In the genomic region with DNA sequence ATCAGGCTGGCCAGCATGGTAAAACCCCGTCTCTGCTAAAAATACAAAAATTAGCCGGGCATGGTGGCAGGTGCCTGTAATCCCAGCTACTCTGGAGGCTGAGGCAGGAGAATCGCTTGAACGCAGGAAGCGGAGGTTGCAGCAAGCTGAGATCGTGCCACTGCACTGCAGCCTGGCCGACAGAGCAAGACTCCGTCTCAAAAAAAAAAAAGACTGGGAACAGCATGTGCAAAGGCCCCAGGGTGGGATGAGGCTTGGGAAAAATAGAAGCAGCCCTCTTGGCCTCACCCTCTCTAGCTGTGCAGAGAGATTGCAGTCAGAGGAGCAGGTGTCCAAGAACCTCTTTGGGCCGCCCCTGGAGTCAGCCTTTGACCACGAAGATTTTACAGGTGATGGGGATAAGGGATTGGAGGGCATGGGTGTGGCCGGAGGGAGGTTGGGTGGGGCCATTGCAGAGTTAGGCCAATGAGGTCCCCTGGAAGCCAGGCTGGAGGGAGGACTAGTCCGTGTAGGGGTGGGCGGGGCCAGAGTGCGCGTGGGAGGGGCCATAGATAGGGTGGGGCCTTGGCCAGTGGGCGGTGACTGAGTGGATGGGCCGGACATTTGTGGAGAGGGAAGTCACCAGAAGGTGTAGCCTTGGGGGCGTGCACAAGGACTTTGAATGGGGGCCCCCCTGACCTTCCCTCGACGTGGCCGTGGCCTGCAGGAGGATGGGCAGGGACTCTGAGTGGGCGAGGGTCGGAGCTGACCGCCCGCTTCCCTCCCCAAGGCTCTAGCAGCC, we compare ENCODE assay signal across 8 cellular contexts. TPM values are rescaled to one million over a fixed set of nuclear protein-coding genes. Genes with fewer than 3 reads are reported as not detected.
DNase-seq lines count a peak whose midpoint lies in the region; ATAC-seq and TF ChIP-seq lines count a peak whose summit lies in the region.

No MANE protein-coding gene starts in this region.

- H3K27me3 ChIP-seq in dorsolateral prefrontal cortex, result no peaks in the 10 kb centered on the region

- no peaks in the 10 kb centered on the region for H3K27me3 Mint-ChIP-seq in T-cell

- no peak overlapping the region for H3K4me3 Mint-ChIP-seq in T-cell

- DNase-seq in activated gamma-delta T cell treated with Interleukin-2 at 50 U/mL for 16 hours (peak; percentile 22), activated gamma-delta T cell (lab: John Stamatoyannopoulos, UW) (no peak), T-cell (peak in 7 of 34 experiments; percentile 17 to 46 (median 29)), dorsolateral prefrontal cortex (peak in 1 of 10 donors; percentile 42), mucosa of descending colon (peak; percentile 85 to 91 (median 89)), ureter (ENCODE audit: low spot score) (peak; percentile 79), NCI-H2171 treated with DMSO at 0.1 percent for 48 hours (lab: John Stamatoyannopoulos, UW) (no peak), NCI-H524 (lab: John Stamatoyannopoulos, UW) (no peak)

- no peaks in the 10 kb centered on the region for H3K36me3 ChIP-seq in mucosa of descending colon (ENCODE audit: low read depth)

- no peak overlapping the region for H3K27ac Mint-ChIP-seq in T-cell

- no peaks in the 10 kb centered on the region for H3K4me1 ChIP-seq in mucosa of descending colon (ENCODE audit: low read depth)

- TF ChIP-seq CTCF in dorsolateral prefrontal cortex (IDR thresholded peaks at IDR 0.05 in 54 of 56, conservative IDR thresholded peaks at IDR 0.05 in 2 of 56; ENCODE audit: low read depth in 1 of 56, partially characterized antibody in 56 of 56) (no peak), mucosa of descending colon (IDR thresholded peaks at IDR 0.05) (no peak)

- POLR2A ChIA-PET in T-cell (lab: Charles Lee), result interaction anchor here in 1 of 2 donors (0.7 kb wide), 1 partner anchor 25 kb away, joined by 12 read pairs; no protein-coding TSS in a partner anchor

- H3K4me3 ChIP-seq in dorsolateral prefrontal cortex (no peak overlapping the region), mucosa of descending colon (no peak overlapping the region)

- CTCF ChIA-PET in T-cell (lab: Charles Lee), result interaction anchor here in 1 of 2 donors (0.7 kb wide), 1 partner anchor 9 kb away, joined by 3 read pairs; no protein-coding TSS in a partner anchor

- peak overlapping the region in 41 of 59 donors; percentile 4 to 83 (median 64) for H3K27ac ChIP-seq in dorsolateral prefrontal cortex

- peaks cover 0 to 16% (median 12%) of the 10 kb centered on the region in 3 donors for H3K4me1 Mint-ChIP-seq in T-cell

- peaks cover 24% of the 10 kb centered on the region for H3K36me3 Mint-ChIP-seq in T-cell

- H3K9me3 ChIP-seq in mucosa of descending colon, result no peaks in the 10 kb centered on the region

- no peaks in the 10 kb centered on the region for H3K9me3 Mint-ChIP-seq in T-cell

- ATAC-seq in T-cell (replicated peaks in 1 of 4), result peak in 3 of 4 experiments; percentile 55 to 75 (median 56)
- peak; percentile 94 for ATAC-seq in mucosa of descending colon

- intact Hi-C loops in dorsolateral prefrontal cortex (cut with DNase I), result no loop called here
- intact Hi-C loops in mucosa of descending colon (cut with DNase I, micrococcal nuclease), result loop anchor here in 1 of 2 donors (10.0 kb wide), 1 partner anchor 63 kb away; the partner anchor contains the start of gene MAP1S

RNA-seq across cellular contexts. Expression of gene B3GNT3, which starts 16.9 kb away (rescaled TPM):
- total RNA-seq in T-cell (1 to 10 TPM in 1 of 5 donors, under 1 TPM in 4; 0.12 to 1.2 (median 0.79) TPM), dorsolateral prefrontal cortex (under 1 TPM in 2 of 120 experiments, not detected in 118; 0.56 to 0.67 TPM), mucosa of descending colon (100 to 1,000 TPM in 2 of 3 donors, 10 to 100 TPM in 1; 77.6 to 205 (median 189) TPM), ureter (88.2 TPM)

RNA-seq across cellular contexts. Expression of gene FCHO1, which starts 26.8 kb away (rescaled TPM):
- 100 to 1,000 TPM in 3 of 5 donors, 10 to 100 TPM in 2; 63.0 to 129 (median 118) TPM for total RNA-seq in T-cell
- 100 to 1,000 TPM in 21 of 120 experiments, 10 to 100 TPM in 99; 39.4 to 173 (median 76.8) TPM for total RNA-seq in dorsolateral prefrontal cortex
- total RNA-seq in mucosa of descending colon, result 1 to 10 TPM; 3.4 to 4.4 (median 4.2) TPM
- total RNA-seq in ureter, result 4.8 TPM

RNA-seq across cellular contexts. Expression of gene INSL3, which starts 43.3 kb away (rescaled TPM):
- total RNA-seq in T-cell, result 1 to 10 TPM; 4.3 to 8.9 (median 5.4) TPM
- total RNA-seq in dorsolateral prefrontal cortex, result 1 to 10 TPM in 36 of 120 experiments, under 1 TPM in 33, not detected in 51; 0.54 to 4.2 (median 1.0) TPM
- not detected for total RNA-seq in mucosa of descending colon
- not detected for total RNA-seq in ureter

RNA-seq across cellular contexts. Expression of gene MAP1S, which starts 58.8 kb away (rescaled TPM):
- total RNA-seq in T-cell (10 to 100 TPM; 32.8 to 78.5 (median 66.0) TPM), dorsolateral prefrontal cortex (100 to 1,000 TPM in 116 of 120 experiments, 10 to 100 TPM in 4; 88.0 to 219 (median 156) TPM), mucosa of descending colon (10 to 100 TPM; 42.2 to 57.2 (median 44.7) TPM), ureter (61.6 TPM)

Comparison
In these comparisons a context has a peak if more than half of its experiments do, and no peak if none do; other contexts are left out.
1. DNase-seq: peak in activated gamma-delta T cell treated with Interleukin-2 at 50 U/mL for 16 hours (single experiment), mucosa of descending colon (3 of 3) and ureter (single experiment); none in activated gamma-delta T cell (single experiment), NCI-H2171 treated with DMSO at 0.1 percent for 48 hours (single experiment) and NCI-H524 (0 of 2).
2. RNA of gene B3GNT3, which starts 16.9 kb away (total RNA-seq): 77.6 to 205 TPM in mucosa of descending colon and 88.2 TPM in ureter (single experiment); 0.12 to 1.2 TPM in T-cell and 0.56 to 0.67 TPM in dorsolateral prefrontal cortex; every median in the first group is over 10 times any median in the second.